Comparison of ENCODE assay signal across 9 cellular contexts in genomic region chr11:12318791-12319733, GRCh38. TPM values are rescaled to one million over a fixed set of nuclear protein-coding genes. Genes with fewer than 3 reads are reported as not detected.
DNase-seq lines count a peak whose midpoint lies in the region; ATAC-seq, FAIRE-seq and TF ChIP-seq lines count a peak whose summit lies in the region.
"Had no signal": no experiment of that assay in that cellular context is flagged by ENCODE, and none has a peak within 500 bp of the region (broad histone marks: within the 10 kb centered on the region; RNA-seq: fewer than 3 reads in every experiment).

No MANE protein-coding gene starts in this region.

- CTCF ChIA-PET in activated CD4-positive, alpha-beta memory T cell treated with anti-CD3 and anti-CD28 coated beads for 36 hours (lab: Charles Lee): interaction anchor here (0.7 to 1.4 kb wide), 3 partner anchors 12 to 570 kb away, joined by 3 to 6 read pairs (median 5); no protein-coding TSS in a partner anchor

- FAIRE-seq in D721Med (lab: Jason Lieb, UNC): peak; percentile 73

- peaks cover 20% of the 10 kb centered on the region for H3K9me3 Mint-ChIP-seq in mesothelial cell of epicardium
- peaks cover 20% of the 10 kb centered on the region for H3K9me3 Mint-ChIP-seq in activated CD4-positive, alpha-beta memory T cell treated with anti-CD3 and anti-CD28 coated beads for 36 hours

- peaks cover 38% of the 10 kb centered on the region for H3K4me1 Mint-ChIP-seq in mesothelial cell of epicardium
- H3K4me1 Mint-ChIP-seq in activated CD4-positive, alpha-beta memory T cell treated with anti-CD3 and anti-CD28 coated beads for 36 hours (ENCODE audit: low read depth): peaks cover 14% of the 10 kb centered on the region

- POLR2A ChIA-PET in activated CD4-positive, alpha-beta memory T cell treated with anti-CD3 and anti-CD28 coated beads for 36 hours (lab: Charles Lee): no interaction called here

- H3K4me3 Mint-ChIP-seq in mesothelial cell of epicardium: peak overlapping the region; percentile 18
- no peak overlapping the region for H3K4me3 Mint-ChIP-seq in activated CD4-positive, alpha-beta memory T cell treated with anti-CD3 and anti-CD28 coated beads for 36 hours

- peaks cover 12% of the 10 kb centered on the region for H3K36me3 Mint-ChIP-seq in mesothelial cell of epicardium
- H3K36me3 Mint-ChIP-seq in activated CD4-positive, alpha-beta memory T cell treated with anti-CD3 and anti-CD28 coated beads for 36 hours: peaks cover 11% of the 10 kb centered on the region

- no peak for TF ChIP-seq CTCF in D721Med (IDR thresholded peaks at IDR 0.05; ENCODE audit: insufficient read depth, missing control alignments)
- no peak for TF ChIP-seq CTCF in mesothelial cell of epicardium (IDR thresholded peaks at IDR 0.05; ENCODE audit: unreplicated experiment)

- peak overlapping the region; percentile 96 for H3K27ac Mint-ChIP-seq in mesothelial cell of epicardium
- H3K27ac Mint-ChIP-seq in activated CD4-positive, alpha-beta memory T cell treated with anti-CD3 and anti-CD28 coated beads for 36 hours: no peak overlapping the region

- DNase-seq in D721Med (ENCODE audit: insufficient read length, low spot score): no peak
- DNase-seq in NCI-H1105 (lab: John Stamatoyannopoulos, UW): peak; percentile 99
- DNase-seq in SHP77 (lab: John Stamatoyannopoulos, UW): peak; percentile 59 to 74
- DNase-seq in mesothelial cell of epicardium (ENCODE audit: low spot score in 2 of 2, unreplicated experiment in 2 of 2): no peak
- no peak for DNase-seq in NK-92 treated with Interleukin-12 subunit alpha and Interleukin-12 subunit beta, amount 100 ng/mL, for 24 hours (lab: John Stamatoyannopoulos, UW)
- DNase-seq in activated CD4-positive, alpha-beta memory T cell treated with anti-CD3 and anti-CD28 coated beads for 36 hours: no peak
- no peak for DNase-seq in SW480 (ENCODE audit: low spot score)
- DNase-seq: GF-D8 had no signal

- ATAC-seq in GM21381 (IDR thresholded peaks at IDR 0.05; ENCODE audit: unreplicated experiment): no peak

- intact Hi-C loops in activated CD4-positive, alpha-beta memory T cell treated with anti-CD3 and anti-CD28 coated beads for 36 hours (cut with micrococcal nuclease): no loop called here

- no peaks in the 10 kb centered on the region for H3K27me3 Mint-ChIP-seq in mesothelial cell of epicardium (ENCODE audit: low read depth)
- no peaks in the 10 kb centered on the region for H3K27me3 Mint-ChIP-seq in activated CD4-positive, alpha-beta memory T cell treated with anti-CD3 and anti-CD28 coated beads for 36 hours

RNA-seq across cellular contexts. Expression of gene PARVA, which starts 58.3 kb away (rescaled TPM):
- total RNA-seq in mesothelial cell of epicardium: 77.1 to 78.3 TPM (median 78.2 TPM) in 3 replicates
- total RNA-seq in activated CD4-positive, alpha-beta memory T cell treated with anti-CD3 and anti-CD28 coated beads for 36 hours: under 1 TPM; 0.33 to 0.41 TPM

Comparison
In these comparisons a context has a peak if more than half of its experiments do, and no peak if none do; other contexts are left out.
1. DNase-seq: peak in NCI-H1105 (single experiment) and SHP77 (2 of 2); none in D721Med (single experiment), mesothelial cell of epicardium (0 of 2), NK-92 treated with Interleukin-12 subunit alpha and Interleukin-12 subunit beta, amount 100 ng/mL, for 24 hours (single experiment), activated CD4-positive, alpha-beta memory T cell treated with anti-CD3 and anti-CD28 coated beads for 36 hours (single experiment) and SW480 (single experiment).
2. RNA of gene PARVA, which starts 58.3 kb away (total RNA-seq): 77.1 to 78.3 TPM in mesothelial cell of epicardium; 0.33 to 0.41 TPM in activated CD4-positive, alpha-beta memory T cell treated with anti-CD3 and anti-CD28 coated beads for 36 hours; every median in the first group is over 10 times any median in the second.